In the genomic region with DNA sequence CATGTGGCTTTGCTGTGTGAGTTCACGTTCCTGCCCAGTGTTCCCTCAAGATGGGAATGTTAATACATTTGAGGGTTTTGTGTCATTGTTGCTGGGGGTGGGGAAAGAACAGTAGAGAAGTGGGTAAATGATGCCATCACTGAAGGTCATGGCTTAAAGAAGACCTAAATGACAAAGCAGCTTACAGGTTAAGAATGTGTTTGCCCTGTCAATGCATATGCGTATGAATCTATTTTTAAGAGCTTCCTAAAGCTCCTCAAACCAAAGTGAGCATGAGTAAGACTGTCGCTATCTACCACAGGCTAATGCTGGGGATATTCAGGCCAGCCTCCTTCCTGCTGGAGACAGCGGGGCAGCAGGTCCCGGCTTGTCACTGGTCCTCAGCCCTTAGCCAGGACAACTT, we compare ENCODE assay signal across 14 cellular contexts.
DNase-seq lines count a peak whose midpoint lies in the region; ATAC-seq and TF ChIP-seq lines count a peak whose summit lies in the region.
"Had no signal": no experiment of that assay in that cellular context is flagged by ENCODE, and none has a peak within 500 bp of the region (broad histone marks: within the 10 kb centered on the region; RNA-seq: fewer than 3 reads in every experiment).

No MANE protein-coding gene starts in this region.

- H3K4me2 ChIP-seq in hepatocyte: no peak overlapping the region

- H3K36me3 ChIP-seq in RWPE2 (ENCODE audit: low read depth) (no peaks in the 10 kb centered on the region), hepatocyte (replicated peaks; ENCODE audit: insufficient read depth, low read depth) (no peaks in the 10 kb centered on the region)

- H3K27me3 ChIP-seq in RWPE2 (ENCODE audit: insufficient read depth, poor library complexity, severe bottlenecking) (no peaks in the 10 kb centered on the region), hepatocyte (peaks cover 6% of the 10 kb centered on the region)

- no peak overlapping the region for H2AFZ ChIP-seq in hepatocyte

- H3K4me3 ChIP-seq in RWPE2 (ENCODE audit: severe bottlenecking): no peak overlapping the region
- H3K4me3 ChIP-seq in fibroblast of pulmonary artery (replicated peaks; ENCODE audit: low read depth, low read length): no peak overlapping the region
- no peak overlapping the region for H3K4me3 ChIP-seq in hepatocyte

- peak overlapping the region; percentile 15 for H3K27ac ChIP-seq in RWPE2 (ENCODE audit: poor library complexity, severe bottlenecking)
- H3K27ac ChIP-seq in hepatocyte: no peak overlapping the region

- TF ChIP-seq CTCF in RWPE2 (IDR thresholded peaks at IDR 0.05; ENCODE audit: poor library complexity, severe bottlenecking) (no peak), fibroblast of pulmonary artery (IDR thresholded peaks at IDR 0.05; ENCODE audit: low read length, missing control alignments) (no peak), hepatocyte (IDR thresholded peaks at IDR 0.05; ENCODE audit: poor library complexity) (no peak)

- WGBS in hepatocyte (ENCODE audit: low lambda C conversion rate, missing lambda C conversion rate): 57% methylated on average over 5 of the region's 5 CpGs

- H3K79me2 ChIP-seq in hepatocyte: no peaks in the 10 kb centered on the region

- H3K9me2 ChIP-seq in hepatocyte (replicated peaks; ENCODE audit: insufficient read depth): no peaks in the 10 kb centered on the region

- peak; percentile 38 for DNase-seq in A172 (ENCODE audit: low spot score)
- DNase-seq in HPDE6-E6E7 (ENCODE audit: extremely low spot score): peak; percentile 10
- DNase-seq in RWPE2 (ENCODE audit: low spot score): no peak
- peak; percentile 8 for DNase-seq in fibroblast of pulmonary artery (ENCODE audit: low read depth)
- DNase-seq in central memory CD4-positive, alpha-beta T cell: no peak
- no peak for DNase-seq in hepatocyte (ENCODE audit: low spot score)
- DNase-seq in medulla oblongata (ENCODE audit: extremely low spot score): no peak
- DNase-seq: activated CD4-positive, alpha-beta T cell treated with anti-CD3 and anti-CD28 coated beads, Interleukin-2, amount 50 U/mL, for 4 hours; activated naive CD4-positive, alpha-beta T cell treated with anti-CD3 and anti-CD28 coated beads, Interleukin-2, amount 50 U/mL, for 16 hours; DMS79; hippocampal formation; RPMI8226; stimulated activated naive CD8-positive, alpha-beta T cell treated with anti-CD3 and anti-CD28 coated beads, Interleukin-15, Interleukin-2, amounts not matched to agents 100 U/mL and 50 U/mL, for 24 hours had no signal

- peak; percentile 75 for ATAC-seq in RWPE2 (ENCODE audit: low read depth)
- no peak for ATAC-seq in HG03460 (IDR thresholded peaks at IDR 0.05; ENCODE audit: unreplicated experiment)
- ATAC-seq: stimulated activated naive CD8-positive, alpha-beta T cell treated with anti-CD3 and anti-CD28 coated beads, Interleukin-15, Interleukin-2, amounts not matched to agents 100 U/mL and 50 U/mL, for 24 hours had no signal

- no peaks in the 10 kb centered on the region for H4K20me1 ChIP-seq in hepatocyte (ENCODE audit: insufficient read depth, poor library complexity, severe bottlenecking)

- H3K4me1 ChIP-seq in RWPE2 (ENCODE audit: insufficient read depth, poor library complexity, severe bottlenecking) (peaks cover 45% of the 10 kb centered on the region), hepatocyte (ENCODE audit: insufficient read depth) (peaks cover 10% of the 10 kb centered on the region)

- H3K9me3 ChIP-seq in RWPE2 (ENCODE audit: severe bottlenecking) (no peaks in the 10 kb centered on the region), hepatocyte (ENCODE audit: low read depth) (no peaks in the 10 kb centered on the region)

Comparison
In these comparisons a context has a peak if more than half of its experiments do, and no peak if none do; other contexts are left out.
1. DNase-seq: peak in A172 (single experiment), HPDE6-E6E7 (single experiment) and fibroblast of pulmonary artery (single experiment); none in RWPE2 (single experiment), central memory CD4-positive, alpha-beta T cell (single experiment), hepatocyte (single experiment) and medulla oblongata (single experiment).